1 cellular context compared by ENCODE assay signal in the genomic region with DNA sequence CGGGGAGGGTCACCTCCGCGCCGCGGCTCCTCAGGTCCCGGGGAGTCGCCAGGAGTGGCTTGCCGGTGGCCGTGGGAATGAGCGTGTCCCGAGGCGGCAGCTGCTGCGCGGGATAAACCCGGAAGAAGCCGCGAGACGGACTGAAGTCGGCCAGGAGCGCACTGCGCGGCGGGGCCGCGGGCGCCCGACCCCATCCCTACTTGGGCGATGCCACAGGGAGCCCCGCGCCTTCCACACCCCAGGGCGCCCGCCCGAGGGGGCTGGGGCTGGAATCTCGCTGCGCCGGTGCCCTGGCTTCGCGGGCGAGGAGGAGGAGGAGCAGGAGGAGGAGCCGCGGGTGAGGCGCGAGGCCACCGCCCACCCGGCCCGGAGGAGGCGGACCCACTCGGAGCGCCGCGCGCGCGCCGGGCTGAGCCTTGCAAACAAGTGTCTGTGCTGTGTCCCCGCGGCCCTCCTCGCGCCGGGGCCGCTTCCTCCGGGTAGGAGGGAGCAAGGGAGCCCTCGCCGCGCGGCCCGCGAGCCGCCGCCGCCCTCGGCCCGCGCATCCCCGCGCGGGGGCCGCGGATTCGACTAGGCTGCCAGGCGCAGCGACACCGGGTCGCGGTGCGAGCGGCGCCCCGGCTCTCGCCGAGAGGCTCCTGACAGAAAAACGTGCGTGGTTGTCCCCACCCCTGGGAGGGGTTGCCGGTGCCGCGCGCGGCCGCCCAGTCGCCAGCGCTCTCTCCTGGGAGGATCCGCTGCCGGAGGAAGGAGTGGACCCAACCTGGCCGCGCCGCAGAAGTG.
TF ChIP-seq lines count a peak whose summit lies in the region.

A gene (plus strand): TSS at position 412 of the 783 bp plus-strand sequence.

TF ChIP-seq in HepG2, 621 proteins besides CTCF, POLR2A, EP300 and RAD21 (continued from another document and continues in another):
- TF ChIP-seq, protein P1, sequence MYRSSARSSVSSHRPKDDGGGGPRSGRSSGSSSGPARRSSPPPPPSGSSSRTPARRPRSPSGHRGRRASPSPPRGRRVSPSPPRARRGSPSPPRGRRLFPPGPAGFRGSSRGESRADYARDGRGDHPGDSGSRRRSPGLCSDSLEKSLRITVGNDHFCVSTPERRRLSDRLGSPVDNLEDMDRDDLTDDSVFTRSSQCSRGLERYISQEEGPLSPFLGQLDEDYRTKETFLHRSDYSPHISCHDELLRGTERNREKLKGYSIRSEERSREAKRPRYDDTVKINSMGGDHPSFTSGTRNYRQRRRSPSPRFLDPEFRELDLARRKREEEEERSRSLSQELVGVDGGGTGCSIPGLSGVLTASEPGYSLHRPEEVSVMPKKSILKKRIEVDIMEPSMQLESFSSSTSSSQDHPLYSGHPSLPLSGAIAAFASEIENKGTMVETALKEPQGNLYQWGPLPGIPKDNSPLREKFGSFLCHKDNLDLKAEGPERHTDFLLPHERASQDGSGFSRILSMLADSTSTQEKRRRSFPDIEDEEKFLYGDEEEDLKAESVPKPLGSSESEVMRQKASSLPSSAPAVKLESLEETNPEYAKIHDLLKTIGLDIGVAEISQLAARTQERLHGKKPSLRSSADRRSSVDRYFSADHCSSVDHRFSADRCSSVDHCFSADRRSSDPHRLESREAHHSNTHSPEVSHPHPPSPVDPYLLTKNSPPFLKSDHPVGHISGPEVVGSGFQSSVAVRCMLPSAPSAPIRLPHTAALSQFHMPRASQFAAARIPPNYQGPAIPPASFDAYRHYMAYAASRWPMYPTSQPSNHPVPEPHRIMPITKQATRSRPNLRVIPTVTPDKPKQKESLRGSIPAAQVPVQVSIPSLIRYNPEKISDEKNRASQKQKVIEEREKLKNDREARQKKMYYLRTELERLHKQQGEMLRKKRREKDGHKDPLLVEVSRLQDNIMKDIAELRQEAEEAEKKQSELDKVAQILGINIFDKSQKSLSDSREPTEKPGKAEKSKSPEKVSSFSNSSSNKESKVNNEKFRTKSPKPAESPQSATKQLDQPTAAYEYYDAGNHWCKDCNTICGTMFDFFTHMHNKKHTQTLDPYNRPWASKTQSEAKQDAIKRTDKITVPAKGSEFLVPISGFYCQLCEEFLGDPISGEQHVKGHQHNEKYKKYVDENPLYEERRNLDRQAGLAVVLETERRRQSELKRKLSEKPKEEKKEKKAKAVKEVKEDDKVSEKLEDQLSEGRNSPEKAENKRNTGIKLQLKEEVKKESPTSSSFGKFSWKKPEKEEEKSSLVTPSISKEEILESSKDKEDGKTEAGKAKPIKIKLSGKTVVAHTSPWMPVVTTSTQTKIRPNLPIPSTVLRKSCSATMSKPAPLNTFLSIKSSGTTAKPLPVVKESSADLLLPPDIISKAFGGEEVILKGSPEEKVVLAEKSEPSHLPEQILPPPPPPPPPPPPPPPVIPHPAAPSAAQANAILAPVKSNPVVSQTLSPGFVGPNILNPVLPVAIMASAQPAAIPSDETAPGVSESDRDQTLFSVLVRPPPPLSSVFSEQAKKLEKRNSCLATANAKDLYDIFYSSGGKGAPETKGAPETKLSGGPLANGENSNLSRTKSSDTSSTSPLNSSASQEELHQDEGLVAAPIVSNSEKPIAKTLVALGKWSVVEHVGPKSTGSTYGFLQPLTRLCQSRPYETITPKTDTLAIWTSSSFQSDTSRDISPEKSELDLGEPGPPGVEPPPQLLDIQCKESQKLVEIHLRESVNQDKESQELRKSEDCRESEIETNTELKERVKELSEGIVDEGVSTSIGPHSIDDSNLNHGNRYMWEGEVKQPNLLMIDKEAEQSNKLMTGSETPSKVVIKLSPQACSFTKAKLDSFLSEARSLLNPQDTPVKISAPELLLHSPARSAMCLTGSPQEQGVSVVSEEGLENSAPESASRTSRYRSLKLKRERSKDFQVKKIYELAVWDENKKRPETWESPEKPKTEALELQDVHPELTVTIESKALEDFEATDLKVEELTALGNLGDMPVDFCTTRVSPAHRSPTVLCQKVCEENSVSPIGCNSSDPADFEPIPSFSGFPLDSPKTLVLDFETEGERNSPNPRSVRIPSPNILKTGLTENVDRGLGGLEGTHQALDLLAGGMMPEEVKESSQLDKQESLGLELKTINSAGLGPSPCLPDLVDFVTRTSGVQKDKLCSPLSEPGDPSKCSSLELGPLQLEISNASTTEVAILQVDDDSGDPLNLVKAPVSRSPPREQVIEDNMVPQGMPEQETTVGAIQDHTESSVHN (CRISPR knock-in tag; IDR thresholded peaks at IDR 0.05): no peak
- TF ChIP-seq FOSL1 (CRISPR knock-in tag; IDR thresholded peaks at IDR 0.05; ENCODE audit: borderline replicate concordance): no peak
- TF ChIP-seq HDAC1 (CRISPR knock-in tag; IDR thresholded peaks at IDR 0.05): peak; percentile 69; the same call in 1 of the 2 replicates
- 0 out of 2 replicates have a peak, but pooled peaks have one; percentile 11 for TF ChIP-seq EED (CRISPR knock-in tag; IDR thresholded peaks at IDR 0.05)
- no peak for TF ChIP-seq KDM6A (CRISPR knock-in tag; IDR thresholded peaks at IDR 0.05; ENCODE audit: low read depth)
- TF ChIP-seq KAT7 (CRISPR knock-in tag; IDR thresholded peaks at IDR 0.05; ENCODE audit: borderline replicate concordance): peak; percentile 86; the same call in 1 of the 2 replicates
- TF ChIP-seq SMAD9 (CRISPR knock-in tag; IDR thresholded peaks at IDR 0.05): no peak
- TF ChIP-seq, protein P2, sequence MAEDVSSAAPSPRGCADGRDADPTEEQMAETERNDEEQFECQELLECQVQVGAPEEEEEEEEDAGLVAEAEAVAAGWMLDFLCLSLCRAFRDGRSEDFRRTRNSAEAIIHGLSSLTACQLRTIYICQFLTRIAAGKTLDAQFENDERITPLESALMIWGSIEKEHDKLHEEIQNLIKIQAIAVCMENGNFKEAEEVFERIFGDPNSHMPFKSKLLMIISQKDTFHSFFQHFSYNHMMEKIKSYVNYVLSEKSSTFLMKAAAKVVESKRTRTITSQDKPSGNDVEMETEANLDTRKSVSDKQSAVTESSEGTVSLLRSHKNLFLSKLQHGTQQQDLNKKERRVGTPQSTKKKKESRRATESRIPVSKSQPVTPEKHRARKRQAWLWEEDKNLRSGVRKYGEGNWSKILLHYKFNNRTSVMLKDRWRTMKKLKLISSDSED (CRISPR knock-in tag; IDR thresholded peaks at IDR 0.05): no peak
- TF ChIP-seq RFXANK (CRISPR knock-in tag; IDR thresholded peaks at IDR 0.05): no peak
- no peak for TF ChIP-seq ZNF749 (CRISPR knock-in tag; IDR thresholded peaks at IDR 0.05; ENCODE audit: borderline replicate concordance)
- TF ChIP-seq ZNF12 (CRISPR knock-in tag; IDR thresholded peaks at IDR 0.05): peak; percentile 21; the same call in 1 of the 2 replicates
- TF ChIP-seq ZNF354B (CRISPR knock-in tag; IDR thresholded peaks at IDR 0.05): no peak
- no peak for TF ChIP-seq ZBTB21 (CRISPR knock-in tag; IDR thresholded peaks at IDR 0.05)
- TF ChIP-seq ZNF558 (CRISPR knock-in tag; IDR thresholded peaks at IDR 0.05; ENCODE audit: borderline replicate concordance): peak; percentile 75; the same call in 1 of the 2 replicates
- TF ChIP-seq EZH2 (conservative IDR thresholded peaks at IDR 0.05; ENCODE audit: low read depth, low read length): no peak
- no peak for TF ChIP-seq NFATC3 (CRISPR knock-in tag; IDR thresholded peaks at IDR 0.05)
- TF ChIP-seq, protein P3, sequence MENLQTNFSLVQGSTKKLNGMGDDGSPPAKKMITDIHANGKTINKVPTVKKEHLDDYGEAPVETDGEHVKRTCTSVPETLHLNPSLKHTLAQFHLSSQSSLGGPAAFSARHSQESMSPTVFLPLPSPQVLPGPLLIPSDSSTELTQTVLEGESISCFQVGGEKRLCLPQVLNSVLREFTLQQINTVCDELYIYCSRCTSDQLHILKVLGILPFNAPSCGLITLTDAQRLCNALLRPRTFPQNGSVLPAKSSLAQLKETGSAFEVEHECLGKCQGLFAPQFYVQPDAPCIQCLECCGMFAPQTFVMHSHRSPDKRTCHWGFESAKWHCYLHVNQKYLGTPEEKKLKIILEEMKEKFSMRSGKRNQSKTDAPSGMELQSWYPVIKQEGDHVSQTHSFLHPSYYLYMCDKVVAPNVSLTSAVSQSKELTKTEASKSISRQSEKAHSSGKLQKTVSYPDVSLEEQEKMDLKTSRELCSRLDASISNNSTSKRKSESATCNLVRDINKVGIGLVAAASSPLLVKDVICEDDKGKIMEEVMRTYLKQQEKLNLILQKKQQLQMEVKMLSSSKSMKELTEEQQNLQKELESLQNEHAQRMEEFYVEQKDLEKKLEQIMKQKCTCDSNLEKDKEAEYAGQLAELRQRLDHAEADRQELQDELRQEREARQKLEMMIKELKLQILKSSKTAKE (CRISPR knock-in tag; IDR thresholded peaks at IDR 0.05; ENCODE audit: borderline replicate concordance): no peak
- TF ChIP-seq AHR (CRISPR knock-in tag; IDR thresholded peaks at IDR 0.05): no peak
- TF ChIP-seq ZNF552 (CRISPR knock-in tag; IDR thresholded peaks at IDR 0.05; ENCODE audit: borderline replicate concordance): no peak
- TF ChIP-seq, protein P4, sequence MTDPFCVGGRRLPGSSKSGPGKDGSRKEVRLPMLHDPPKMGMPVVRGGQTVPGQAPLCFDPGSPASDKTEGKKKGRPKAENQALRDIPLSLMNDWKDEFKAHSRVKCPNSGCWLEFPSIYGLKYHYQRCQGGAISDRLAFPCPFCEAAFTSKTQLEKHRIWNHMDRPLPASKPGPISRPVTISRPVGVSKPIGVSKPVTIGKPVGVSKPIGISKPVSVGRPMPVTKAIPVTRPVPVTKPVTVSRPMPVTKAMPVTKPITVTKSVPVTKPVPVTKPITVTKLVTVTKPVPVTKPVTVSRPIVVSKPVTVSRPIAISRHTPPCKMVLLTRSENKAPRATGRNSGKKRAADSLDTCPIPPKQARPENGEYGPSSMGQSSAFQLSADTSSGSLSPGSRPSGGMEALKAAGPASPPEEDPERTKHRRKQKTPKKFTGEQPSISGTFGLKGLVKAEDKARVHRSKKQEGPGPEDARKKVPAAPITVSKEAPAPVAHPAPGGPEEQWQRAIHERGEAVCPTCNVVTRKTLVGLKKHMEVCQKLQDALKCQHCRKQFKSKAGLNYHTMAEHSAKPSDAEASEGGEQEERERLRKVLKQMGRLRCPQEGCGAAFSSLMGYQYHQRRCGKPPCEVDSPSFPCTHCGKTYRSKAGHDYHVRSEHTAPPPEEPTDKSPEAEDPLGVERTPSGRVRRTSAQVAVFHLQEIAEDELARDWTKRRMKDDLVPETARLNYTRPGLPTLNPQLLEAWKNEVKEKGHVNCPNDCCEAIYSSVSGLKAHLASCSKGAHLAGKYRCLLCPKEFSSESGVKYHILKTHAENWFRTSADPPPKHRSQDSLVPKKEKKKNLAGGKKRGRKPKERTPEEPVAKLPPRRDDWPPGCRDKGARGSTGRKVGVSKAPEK (CRISPR knock-in tag; IDR thresholded peaks at IDR 0.05; ENCODE audit: borderline replicate concordance): no peak
- TF ChIP-seq ZNF260 (CRISPR knock-in tag; IDR thresholded peaks at IDR 0.05; ENCODE audit: borderline replicate concordance, low read depth): no peak
- TF ChIP-seq, protein P5, sequence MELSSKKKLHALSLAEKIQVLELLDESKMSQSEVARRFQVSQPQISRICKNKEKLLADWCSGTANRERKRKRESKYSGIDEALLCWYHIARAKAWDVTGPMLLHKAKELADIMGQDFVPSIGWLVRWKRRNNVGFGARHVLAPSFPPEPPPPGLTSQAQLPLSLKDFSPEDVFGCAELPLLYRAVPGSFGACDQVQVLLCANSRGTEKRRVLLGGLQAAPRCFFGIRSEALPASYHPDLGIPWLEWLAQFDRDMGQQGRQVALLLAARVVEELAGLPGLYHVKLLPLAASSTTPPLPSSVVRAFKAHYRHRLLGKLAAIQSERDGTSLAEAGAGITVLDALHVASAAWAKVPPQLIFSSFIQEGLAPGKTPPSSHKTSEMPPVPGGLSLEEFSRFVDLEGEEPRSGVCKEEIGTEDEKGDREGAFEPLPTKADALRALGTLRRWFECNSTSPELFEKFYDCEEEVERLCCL (CRISPR knock-in tag; IDR thresholded peaks at IDR 0.05; ENCODE audit: borderline replicate concordance): no peak
- TF ChIP-seq, protein P6, sequence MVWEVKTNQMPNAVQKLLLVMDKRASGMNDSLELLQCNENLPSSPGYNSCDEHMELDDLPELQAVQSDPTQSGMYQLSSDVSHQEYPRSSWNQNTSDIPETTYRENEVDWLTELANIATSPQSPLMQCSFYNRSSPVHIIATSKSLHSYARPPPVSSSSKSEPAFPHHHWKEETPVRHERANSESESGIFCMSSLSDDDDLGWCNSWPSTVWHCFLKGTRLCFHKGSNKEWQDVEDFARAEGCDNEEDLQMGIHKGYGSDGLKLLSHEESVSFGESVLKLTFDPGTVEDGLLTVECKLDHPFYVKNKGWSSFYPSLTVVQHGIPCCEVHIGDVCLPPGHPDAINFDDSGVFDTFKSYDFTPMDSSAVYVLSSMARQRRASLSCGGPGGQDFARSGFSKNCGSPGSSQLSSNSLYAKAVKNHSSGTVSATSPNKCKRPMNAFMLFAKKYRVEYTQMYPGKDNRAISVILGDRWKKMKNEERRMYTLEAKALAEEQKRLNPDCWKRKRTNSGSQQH (CRISPR knock-in tag; IDR thresholded peaks at IDR 0.05; ENCODE audit: low read depth): peak; percentile 88; the same call in 1 of the 2 replicates
- TF ChIP-seq MTA1 (CRISPR knock-in tag; IDR thresholded peaks at IDR 0.05; ENCODE audit: borderline replicate concordance): 0 out of 2 replicates have a peak, but pooled peaks have one; percentile 36
- no peak for TF ChIP-seq NR2F6 (IDR thresholded peaks at IDR 0.05)
- 0 out of 2 replicates have a peak, but pooled peaks have one; percentile 10 for TF ChIP-seq NR2F6 (CRISPR knock-in tag; IDR thresholded peaks at IDR 0.05)
- peak; percentile 40; the same call in 1 of the 2 replicates for TF ChIP-seq RXRA (CRISPR knock-in tag; IDR thresholded peaks at IDR 0.05)
- no peak for TF ChIP-seq PRPF4 (IDR thresholded peaks at IDR 0.05; ENCODE audit: low read depth, low read length, poor library complexity, severe bottlenecking)
- TF ChIP-seq, protein P7, sequence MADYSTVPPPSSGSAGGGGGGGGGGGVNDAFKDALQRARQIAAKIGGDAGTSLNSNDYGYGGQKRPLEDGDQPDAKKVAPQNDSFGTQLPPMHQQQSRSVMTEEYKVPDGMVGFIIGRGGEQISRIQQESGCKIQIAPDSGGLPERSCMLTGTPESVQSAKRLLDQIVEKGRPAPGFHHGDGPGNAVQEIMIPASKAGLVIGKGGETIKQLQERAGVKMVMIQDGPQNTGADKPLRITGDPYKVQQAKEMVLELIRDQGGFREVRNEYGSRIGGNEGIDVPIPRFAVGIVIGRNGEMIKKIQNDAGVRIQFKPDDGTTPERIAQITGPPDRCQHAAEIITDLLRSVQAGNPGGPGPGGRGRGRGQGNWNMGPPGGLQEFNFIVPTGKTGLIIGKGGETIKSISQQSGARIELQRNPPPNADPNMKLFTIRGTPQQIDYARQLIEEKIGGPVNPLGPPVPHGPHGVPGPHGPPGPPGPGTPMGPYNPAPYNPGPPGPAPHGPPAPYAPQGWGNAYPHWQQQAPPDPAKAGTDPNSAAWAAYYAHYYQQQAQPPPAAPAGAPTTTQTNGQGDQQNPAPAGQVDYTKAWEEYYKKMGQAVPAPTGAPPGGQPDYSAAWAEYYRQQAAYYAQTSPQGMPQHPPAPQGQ (CRISPR knock-in tag; IDR thresholded peaks at IDR 0.05; ENCODE audit: borderline replicate concordance): peak; percentile 24; the same call in 1 of the 2 replicates
- TF ChIP-seq, protein P8, sequence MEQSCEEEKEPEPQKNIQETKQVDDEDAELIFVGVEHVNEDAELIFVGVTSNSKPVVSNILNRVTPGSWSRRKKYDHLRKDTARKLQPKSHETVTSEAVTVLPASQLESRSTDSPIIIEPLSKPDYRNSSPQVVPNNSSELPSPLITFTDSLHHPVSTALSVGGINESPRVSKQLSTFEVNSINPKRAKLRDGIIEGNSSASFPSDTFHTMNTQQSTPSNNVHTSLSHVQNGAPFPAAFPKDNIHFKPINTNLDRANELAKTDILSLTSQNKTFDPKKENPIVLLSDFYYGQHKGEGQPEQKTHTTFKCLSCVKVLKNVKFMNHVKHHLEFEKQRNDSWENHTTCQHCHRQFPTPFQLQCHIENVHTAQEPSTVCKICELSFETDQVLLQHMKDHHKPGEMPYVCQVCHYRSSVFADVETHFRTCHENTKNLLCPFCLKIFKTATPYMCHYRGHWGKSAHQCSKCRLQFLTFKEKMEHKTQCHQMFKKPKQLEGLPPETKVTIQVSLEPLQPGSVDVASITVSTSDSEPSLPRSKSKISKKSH (CRISPR knock-in tag; IDR thresholded peaks at IDR 0.05; ENCODE audit: borderline replicate concordance): peak; percentile 26; the same call in 1 of the 2 replicates
- TF ChIP-seq REXO4 (CRISPR knock-in tag; IDR thresholded peaks at IDR 0.05; ENCODE audit: borderline replicate concordance): no peak
